Comparison of ENCODE assay signal across 8 cellular contexts in the genomic region with DNA sequence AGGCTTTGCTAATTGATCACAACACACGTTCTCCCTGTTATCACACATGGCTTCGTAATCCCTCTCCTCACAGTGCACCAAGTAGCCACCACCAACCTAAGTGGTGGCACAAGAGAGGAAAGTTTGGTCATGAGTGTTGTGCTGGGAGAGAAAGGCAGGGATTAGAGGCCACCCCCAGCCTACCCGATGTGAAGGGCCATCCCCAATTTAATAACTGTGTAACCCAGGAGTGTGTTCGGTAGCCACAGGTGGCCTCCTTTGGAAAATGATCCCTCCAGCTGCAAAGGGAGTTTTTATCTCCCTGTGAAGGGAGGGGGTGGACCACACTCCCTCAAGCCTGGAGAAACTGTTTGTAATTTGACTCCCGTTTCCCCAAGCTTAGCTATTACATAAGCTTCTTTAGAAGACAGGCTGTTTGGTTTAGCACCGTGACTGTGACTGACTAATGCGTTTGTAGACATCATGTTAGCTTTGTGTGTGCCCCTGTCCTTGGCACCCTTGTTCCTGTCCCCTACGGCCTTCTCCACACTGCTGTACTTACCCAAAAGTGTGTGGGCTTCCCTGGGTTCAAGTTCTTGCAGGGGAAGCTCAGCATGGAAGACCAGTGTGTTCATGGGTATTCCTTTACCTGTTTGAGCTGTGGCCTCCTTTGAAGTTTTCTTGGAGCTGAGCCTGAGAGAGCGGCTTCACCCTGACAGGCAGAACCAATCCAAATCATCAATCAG. TPM values are rescaled to one million over a fixed set of nuclear protein-coding genes. Genes with fewer than 3 reads are reported as not detected.
DNase-seq lines count a peak whose midpoint lies in the region; ATAC-seq, FAIRE-seq and TF ChIP-seq lines count a peak whose summit lies in the region.

No MANE protein-coding gene starts in this region.

- no peak overlapping the region for H3K4ac ChIP-seq in trophoblast cell (ENCODE audit: low read depth, low read length)

- H3K79me1 ChIP-seq in trophoblast cell (ENCODE audit: low read length): no peaks in the 10 kb centered on the region

- no peak overlapping the region for H4K91ac ChIP-seq in trophoblast cell (ENCODE audit: low read depth, low read length)

- H2BK12ac ChIP-seq in trophoblast cell (ENCODE audit: low read length): no peak overlapping the region

- peaks cover 93% of the 10 kb centered on the region for H3K36me3 Mint-ChIP-seq in stimulated activated naive CD8-positive, alpha-beta T cell treated with anti-CD3 and anti-CD28 coated beads, Interleukin-15, Interleukin-2, amounts not matched to agents 100 ng/mL and 50 ng/mL, for 24 hours (ENCODE audit: low read depth)
- H3K36me3 Mint-ChIP-seq in CD14-positive monocyte: peaks cover 9 to 35% of the 10 kb centered on the region in 2 donors

- H3K4me1 ChIP-seq in endothelial cell of umbilical vein (ENCODE audit: control insufficient read depth, extremely low read depth, insufficient read depth, low read length) (peaks cover 61% of the 10 kb centered on the region), trophoblast cell (ENCODE audit: control insufficient read depth in 1 of 2, insufficient read depth in 2 of 2, low read length in 2 of 2) (peaks cover 2 to 8% of the 10 kb centered on the region in 2 experiments)

- ATAC-seq in stimulated activated naive CD8-positive, alpha-beta T cell treated with anti-CD3 and anti-CD28 coated beads, Interleukin-15, amount 100 ng/mL, for 72 hours: no peak
- ATAC-seq in GM18520 (IDR thresholded peaks at IDR 0.05; ENCODE audit: unreplicated experiment): no peak

- TF ChIP-seq CTCF in endothelial cell of umbilical vein (IDR thresholded peaks at IDR 0.05; ENCODE audit: extremely low read depth in 1 of 2, insufficient read depth in 1 of 2, low read depth in 1 of 2, low read length in 2 of 2) (no peak), CD14-positive monocyte (IDR thresholded peaks at IDR 0.05) (no peak)

- H3K14ac ChIP-seq in trophoblast cell (ENCODE audit: low read length): no peak overlapping the region

- no peaks in the 10 kb centered on the region for H3K27me3 Mint-ChIP-seq in stimulated activated naive CD8-positive, alpha-beta T cell treated with anti-CD3 and anti-CD28 coated beads, Interleukin-15, Interleukin-2, amounts not matched to agents 100 ng/mL and 50 ng/mL, for 24 hours
- H3K27me3 Mint-ChIP-seq in stimulated activated naive CD8-positive, alpha-beta T cell treated with anti-CD3 and anti-CD28 coated beads, Interleukin-15, amount 100 ng/mL, for 72 hours: no peaks in the 10 kb centered on the region
- peaks cover 0 to 5% (median 1%) of the 10 kb centered on the region in 3 donors for H3K27me3 Mint-ChIP-seq in CD14-positive monocyte (ENCODE audit: low read depth in 3 of 3)

- FAIRE-seq in endothelial cell of umbilical vein (lab: Jason Lieb, UNC): peak; percentile 65

- CTCF ChIA-PET in endothelial cell of umbilical vein (lab: Charles Lee): interaction anchor here (0.7 to 3.3 kb wide), 5 partner anchors 14 to 49 kb away, joined by 3 to 16 read pairs (median 11); a partner anchor contains a TSS

- no peak overlapping the region for H4K12ac ChIP-seq in trophoblast cell (ENCODE audit: low read depth, low read length)

- WGBS in trophoblast cell (ENCODE audit: extremely low coverage, insufficient coverage, insufficient read length): no CpG with 5 or more reads among the region's 9 CpGs

- no peak overlapping the region for H4K8ac ChIP-seq in trophoblast cell (ENCODE audit: low read depth, low read length)

- peak overlapping the region; percentile 28 for H3K4me3 Mint-ChIP-seq in stimulated activated naive CD8-positive, alpha-beta T cell treated with anti-CD3 and anti-CD28 coated beads, Interleukin-15, Interleukin-2, amounts not matched to agents 100 ng/mL and 50 ng/mL, for 24 hours
- no peak overlapping the region for H3K4me3 Mint-ChIP-seq in stimulated activated naive CD8-positive, alpha-beta T cell treated with anti-CD3 and anti-CD28 coated beads, Interleukin-15, amount 100 ng/mL, for 72 hours
- no peak overlapping the region for H3K4me3 Mint-ChIP-seq in CD14-positive monocyte

- no peaks in the 10 kb centered on the region for H3K9me3 ChIP-seq in endothelial cell of umbilical vein (replicated peaks; ENCODE audit: control insufficient read depth, insufficient read depth, low read length)
- no peaks in the 10 kb centered on the region for H3K9me3 ChIP-seq in trophoblast cell (ENCODE audit: insufficient read depth, low read depth, low read length)

- no peak overlapping the region for H3K18ac ChIP-seq in trophoblast cell (ENCODE audit: low read length)

- H3K4me2 ChIP-seq in endothelial cell of umbilical vein (ENCODE audit: insufficient read depth, low read length) (no peak overlapping the region), trophoblast cell (ENCODE audit: low read length) (no peak overlapping the region)

- DNase-seq in stimulated activated naive CD8-positive, alpha-beta T cell treated with anti-CD3 and anti-CD28 coated beads, Interleukin-15, amount 100 ng/mL, for 72 hours: no peak
- DNase-seq in NCI-H510A (lab: John Stamatoyannopoulos, UW): peak; percentile 72
- DNase-seq in endothelial cell of umbilical vein (ENCODE audit: low read depth, low spot score): peak; percentile 86
- no peak for DNase-seq in COLO829 (ENCODE audit: low spot score)
- no peak for DNase-seq in CD14-positive monocyte (ENCODE audit: low spot score)
- DNase-seq in trophoblast cell: no peak

- no peaks in the 10 kb centered on the region for H3K9me1 ChIP-seq in endothelial cell of umbilical vein (replicated peaks; ENCODE audit: control insufficient read depth, extremely low read depth, insufficient read depth, low read length)

- H2AK5ac ChIP-seq in trophoblast cell (ENCODE audit: low read length): no peak overlapping the region

- H3K27ac ChIP-seq in endothelial cell of umbilical vein (ENCODE audit: insufficient read depth, low read depth, low read length) (peak overlapping the region; percentile 99), trophoblast cell (ENCODE audit: low read depth, low read length) (no peak overlapping the region)

- no TSS peak for BruUV-seq in endothelial cell of umbilical vein (replicated peaks; lab: Mats Ljungman, UMichigan)

- TF ChIP-seq POLR2A in endothelial cell of umbilical vein (IDR thresholded peaks at IDR 0.05; ENCODE audit: low read depth, low read length): no peak

- POLR2A ChIA-PET in endothelial cell of umbilical vein (lab: Charles Lee): interaction anchor here (0.7 to 2.6 kb wide), 3 partner anchors 14 to 21 kb away, joined by 4 to 12 read pairs (median 5); a partner anchor contains a TSS

- H2BK120ac ChIP-seq in trophoblast cell (ENCODE audit: insufficient read depth, low read length, poor library complexity): no peak overlapping the region

- peak overlapping the region; percentile 55 for H3K27ac Mint-ChIP-seq in stimulated activated naive CD8-positive, alpha-beta T cell treated with anti-CD3 and anti-CD28 coated beads, Interleukin-15, Interleukin-2, amounts not matched to agents 100 ng/mL and 50 ng/mL, for 24 hours
- no peak overlapping the region for H3K27ac Mint-ChIP-seq in stimulated activated naive CD8-positive, alpha-beta T cell treated with anti-CD3 and anti-CD28 coated beads, Interleukin-15, amount 100 ng/mL, for 72 hours
- H3K27ac Mint-ChIP-seq in CD14-positive monocyte: no peak overlapping the region

- peaks cover 0 to 3% of the 10 kb centered on the region in 2 experiments for H3K36me3 ChIP-seq in endothelial cell of umbilical vein (ENCODE audit: control insufficient read depth in 2 of 2, extremely low read depth in 1 of 2, insufficient read depth in 2 of 2, low read length in 2 of 2)
- no peaks in the 10 kb centered on the region for H3K36me3 ChIP-seq in trophoblast cell (ENCODE audit: control insufficient read depth in 1 of 2, insufficient read depth in 2 of 2, low read length in 2 of 2)

- H4K20me1 ChIP-seq in endothelial cell of umbilical vein (replicated peaks; ENCODE audit: control insufficient read depth, extremely low read depth, insufficient read depth, low read length): no peaks in the 10 kb centered on the region

- H3K9ac ChIP-seq in endothelial cell of umbilical vein (replicated peaks; ENCODE audit: extremely low read depth, insufficient read depth, low read length) (peak overlapping the region; percentile 1), trophoblast cell (ENCODE audit: low read length) (no peak overlapping the region)

- H3K4me1 Mint-ChIP-seq in stimulated activated naive CD8-positive, alpha-beta T cell treated with anti-CD3 and anti-CD28 coated beads, Interleukin-15, Interleukin-2, amounts not matched to agents 100 ng/mL and 50 ng/mL, for 24 hours (ENCODE audit: low read depth): peaks cover 99% of the 10 kb centered on the region
- peaks cover 80% of the 10 kb centered on the region for H3K4me1 Mint-ChIP-seq in stimulated activated naive CD8-positive, alpha-beta T cell treated with anti-CD3 and anti-CD28 coated beads, Interleukin-15, amount 100 ng/mL, for 72 hours
- H3K4me1 Mint-ChIP-seq in CD14-positive monocyte: peaks cover 22% of the 10 kb centered on the region

- H2AFZ ChIP-seq in endothelial cell of umbilical vein (ENCODE audit: low read depth, low read length): no peak overlapping the region
- H2AFZ ChIP-seq in trophoblast cell (ENCODE audit: insufficient read depth, low read length, poor library complexity): no peak overlapping the region

- intact Hi-C loops in endothelial cell of umbilical vein (cut with micrococcal nuclease) (loop anchor here (2.0 kb wide), 1 partner anchor 97 kb away; no protein-coding TSS in a partner anchor), CD14-positive monocyte (cut with micrococcal nuclease) (no loop called here)

- dilution Hi-C loops in endothelial cell of umbilical vein (cut with MboI; ENCODE audit: extremely low pct_ligation_motif_present, low sequenced_read_pairs): no loop called here

- no peaks in the 10 kb centered on the region for H3K9me3 Mint-ChIP-seq in stimulated activated naive CD8-positive, alpha-beta T cell treated with anti-CD3 and anti-CD28 coated beads, Interleukin-15, Interleukin-2, amounts not matched to agents 100 ng/mL and 50 ng/mL, for 24 hours
- H3K9me3 Mint-ChIP-seq in stimulated activated naive CD8-positive, alpha-beta T cell treated with anti-CD3 and anti-CD28 coated beads, Interleukin-15, amount 100 ng/mL, for 72 hours: peaks cover 4 to 7% of the 10 kb centered on the region in 2 donors
- H3K9me3 Mint-ChIP-seq in CD14-positive monocyte: peaks cover 0 to 6% (median 2%) of the 10 kb centered on the region in 7 donors

- no peaks in the 10 kb centered on the region for H3K79me2 ChIP-seq in endothelial cell of umbilical vein (ENCODE audit: control insufficient read depth, insufficient read depth, low read length)
- H3K79me2 ChIP-seq in trophoblast cell (ENCODE audit: control insufficient read depth, insufficient read depth, low read length, poor library complexity): no peaks in the 10 kb centered on the region

- H2BK5ac ChIP-seq in trophoblast cell (ENCODE audit: low read depth, low read length, poor library complexity): no peak overlapping the region

- no peak overlapping the region for H3K23ac ChIP-seq in trophoblast cell (ENCODE audit: low read length)

- H3K27me3 ChIP-seq in endothelial cell of umbilical vein (ENCODE audit: control insufficient read depth in 2 of 2, insufficient read depth in 2 of 2, low read length in 2 of 2) (no peaks in the 10 kb centered on the region), trophoblast cell (ENCODE audit: insufficient read depth, low read length) (no peaks in the 10 kb centered on the region)

- H3K4me3 ChIP-seq in endothelial cell of umbilical vein (replicated peaks in 1 of 3; ENCODE audit: insufficient read depth in 1 of 3, low read depth in 1 of 3, low read length in 3 of 3) (no peak overlapping the region), trophoblast cell (ENCODE audit: low read depth, low read length) (no peak overlapping the region)

RNA-seq across cellular contexts. Expression of a gene that starts 20.6 kb away (rescaled TPM):
- total RNA-seq in endothelial cell of umbilical vein: 52.7 and 68.1 TPM in 2 replicates
- polyA plus RNA-seq in endothelial cell of umbilical vein: 32.4 and 34.7 TPM in 2 replicates
- 32.3 and 32.8 TPM in 2 replicates for polyA plus RNA-seq in endothelial cell of umbilical vein (2011; cell fraction: cytosol; rRNA removed)
- polyA plus RNA-seq in endothelial cell of umbilical vein (2011; cell fraction: nucleus; rRNA removed): 57.5 and 72.3 TPM in 2 replicates
- 26.2 and 28.8 TPM in 2 replicates for polyA plus RNA-seq in endothelial cell of umbilical vein (2012)
- 92.7 and 97.9 TPM in 2 replicates for polyA minus RNA-seq in endothelial cell of umbilical vein
- not detected for polyA minus RNA-seq in endothelial cell of umbilical vein (2011; cell fraction: cytosol; rRNA and poly(A)+ RNA removed)
- polyA minus RNA-seq in endothelial cell of umbilical vein (2011; cell fraction: nucleus; rRNA and poly(A)+ RNA removed): 32.1 and 33.3 TPM in 2 replicates
- polyA plus RNA-seq in CD14-positive monocyte: 1 to 10 TPM; 1.1 to 1.4 TPM
- polyA plus RNA-seq in trophoblast cell (2013): 0.03 and 0.04 TPM in 2 replicates

Comparison
In these comparisons a context has a peak if more than half of its experiments do, and no peak if none do; other contexts are left out.
1. DNase-seq: peak in NCI-H510A (single experiment) and endothelial cell of umbilical vein (single experiment); none in stimulated activated naive CD8-positive, alpha-beta T cell treated with anti-CD3 and anti-CD28 coated beads, Interleukin-15, amount 100 ng/mL, for 72 hours (0 of 2), COLO829 (single experiment), CD14-positive monocyte (single experiment) and trophoblast cell (0 of 2).
2. RNA of a gene that starts 20.6 kb away (polyA plus RNA-seq): 26.2 to 72.3 TPM in endothelial cell of umbilical vein; 1.1 to 1.4 TPM in CD14-positive monocyte; every median in the first group is over 10 times any median in the second.